Comparison of ENCODE assay signal across 17 cellular contexts in the genomic region with DNA sequence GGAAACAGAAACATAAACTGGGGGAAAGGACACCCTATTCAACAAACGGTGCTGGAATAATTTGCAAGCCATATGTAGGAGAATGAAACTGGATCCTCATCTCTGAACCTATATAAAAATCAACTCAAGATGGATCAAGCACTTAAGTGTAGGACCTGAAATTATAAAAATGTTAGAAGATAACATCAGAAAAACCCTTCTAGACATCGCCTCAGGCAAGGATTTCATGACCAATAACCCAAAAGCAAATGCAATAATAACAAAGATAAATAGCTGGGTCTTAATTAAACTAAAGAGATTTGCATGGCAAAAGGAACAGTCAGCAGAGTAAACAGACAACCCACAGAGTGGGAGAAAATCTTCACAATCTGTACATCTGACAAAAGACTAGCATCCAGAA.
"Had no signal": no experiment of that assay in that cellular context is flagged by ENCODE, and none has a peak within 500 bp of the region (broad histone marks: within the 10 kb centered on the region; RNA-seq: fewer than 3 reads in every experiment).

No MANE protein-coding gene starts in this region.

- H3K4me1 ChIP-seq: SJSA1 had no signal

- H3K4me3 ChIP-seq: SJSA1, SK-N-MC had no signal

- H3K27me3 ChIP-seq: SJSA1 had no signal

- DNase-seq: KBM-7, MV-4-11, NCI-H1048, NCI-H1105, NCI-H1436 treated with DMSO at 0.1 percent for 48 hours, NCI-H187, NCI-H2029, NCI-H2081 treated with DMSO at 0.1 percent for 48 hours, NCI-H2227 treated with DMSO at 0.1 percent for 48 hours, NCI-H510A, NCI-H524 treated with DMSO at 0.1 percent for 48 hours, NCI-H774, Right ventricle myocardium superior, RPMI8226, SIG-M5 had no signal

- H3K36me3 ChIP-seq: SJSA1 had no signal

- H3K9me3 ChIP-seq: SJSA1 had no signal

- H3K27ac ChIP-seq: SJSA1, SK-N-MC had no signal
